In the genomic region with DNA sequence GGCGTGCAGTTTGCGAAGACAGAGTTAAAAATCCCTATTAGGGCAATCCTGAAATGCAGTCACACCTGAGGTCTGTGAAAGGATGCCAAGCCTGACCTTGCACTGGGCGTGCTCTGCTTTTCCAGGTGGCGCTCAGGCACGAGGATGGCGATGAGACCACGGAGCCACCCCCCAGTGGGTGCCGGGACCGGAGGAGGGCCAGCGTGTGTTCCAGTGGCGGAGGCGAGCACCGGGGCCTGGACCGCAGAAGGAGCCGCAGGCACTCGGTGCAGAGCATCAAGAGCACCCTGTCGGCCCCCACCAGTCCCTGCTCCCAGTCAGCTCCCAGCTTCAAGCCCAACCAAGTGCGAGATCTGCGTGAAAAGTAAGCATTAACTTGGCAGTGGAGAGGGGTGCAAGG, we compare ENCODE assay signal across 28 cellular contexts.
"Had no signal": no experiment of that assay in that cellular context is flagged by ENCODE, and none has a peak within 500 bp of the region (broad histone marks: within the 10 kb centered on the region; RNA-seq: fewer than 3 reads in every experiment).

No MANE protein-coding gene starts in this region.

- H3K27ac ChIP-seq: KMS-11, PC-9, RWPE1, SJSA1 had no signal

- H3K4me3 ChIP-seq: PC-9, SJSA1 had no signal

- H3K4me1 ChIP-seq: SJSA1 had no signal

- ATAC-seq: Panc1 had no signal

- FAIRE-seq: RCC 7860 had no signal

- H3K9me3 ChIP-seq: SJSA1, SK-N-SH had no signal

- H3K36me3 ChIP-seq: SJSA1 had no signal

- H3K27me3 ChIP-seq: SJSA1 had no signal

- DNase-seq: Karpas-422, KBM-7, MM.1S, MV-4-11, NCI-H1092, NCI-H1105, NCI-H1417 treated with DMSO at 0.1 percent for 48 hours, NCI-H1436 treated with DMSO at 0.1 percent for 48 hours, NCI-H1694 treated with DMSO at 0.1 percent for 48 hours, NCI-H187 treated with DMSO at 0.1 percent for 48 hours, NCI-H2029, NCI-H2081, NCI-H2171 treated with DMSO at 0.1 percent for 48 hours, NCI-H2227 treated with DMSO at 0.1 percent for 48 hours, NCI-H345, NCI-H446, NCI-H510A treated with DMSO at 0.1 percent for 48 hours, NCI-H524 treated with DMSO at 0.1 percent for 48 hours, NCI-H526 treated with DMSO at 0.1 percent for 48 hours, NCI-H774, PC-9, SHP77 treated with DMSO at 0.1 percent for 48 hours, SK-N-SH had no signal
